In the genomic region with DNA sequence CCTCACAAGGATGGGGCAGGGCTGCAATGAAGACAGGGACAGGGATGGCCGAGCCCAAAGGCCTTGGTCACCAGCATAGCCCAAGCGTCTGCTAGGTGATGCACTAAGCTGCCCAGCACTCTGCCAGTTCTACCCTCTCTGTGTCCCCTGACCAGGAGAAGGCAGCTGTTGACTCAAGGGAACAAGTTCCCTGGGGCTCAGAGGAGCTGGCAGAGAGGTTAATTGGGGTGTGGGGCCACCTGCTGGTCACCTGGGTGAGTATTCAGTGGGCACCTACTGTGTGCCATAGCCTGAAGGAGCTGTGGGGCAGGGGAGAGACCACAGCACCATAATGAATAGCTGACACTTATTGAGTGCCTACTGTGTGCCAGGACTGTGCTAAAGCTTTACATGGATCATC, we compare ENCODE assay signal across 1 cellular context.
TF ChIP-seq lines count a peak whose summit lies in the region.

No MANE protein-coding gene starts in this region.

TF ChIP-seq in GM12878, 131 proteins besides CTCF, POLR2A, EP300 and RAD21:
- TF ChIP-seq TCF7 (IDR thresholded peaks at IDR 0.05; ENCODE audit: borderline replicate concordance) = no peak
- TF ChIP-seq, protein P1, sequence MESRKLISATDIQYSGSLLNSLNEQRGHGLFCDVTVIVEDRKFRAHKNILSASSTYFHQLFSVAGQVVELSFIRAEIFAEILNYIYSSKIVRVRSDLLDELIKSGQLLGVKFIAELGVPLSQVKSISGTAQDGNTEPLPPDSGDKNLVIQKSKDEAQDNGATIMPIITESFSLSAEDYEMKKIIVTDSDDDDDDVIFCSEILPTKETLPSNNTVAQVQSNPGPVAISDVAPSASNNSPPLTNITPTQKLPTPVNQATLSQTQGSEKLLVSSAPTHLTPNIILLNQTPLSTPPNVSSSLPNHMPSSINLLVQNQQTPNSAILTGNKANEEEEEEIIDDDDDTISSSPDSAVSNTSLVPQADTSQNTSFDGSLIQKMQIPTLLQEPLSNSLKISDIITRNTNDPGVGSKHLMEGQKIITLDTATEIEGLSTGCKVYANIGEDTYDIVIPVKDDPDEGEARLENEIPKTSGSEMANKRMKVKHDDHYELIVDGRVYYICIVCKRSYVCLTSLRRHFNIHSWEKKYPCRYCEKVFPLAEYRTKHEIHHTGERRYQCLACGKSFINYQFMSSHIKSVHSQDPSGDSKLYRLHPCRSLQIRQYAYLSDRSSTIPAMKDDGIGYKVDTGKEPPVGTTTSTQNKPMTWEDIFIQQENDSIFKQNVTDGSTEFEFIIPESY (IDR thresholded peaks at IDR 0.05) = no peak
- no peak for TF ChIP-seq RAD51 (IDR thresholded peaks at IDR 0.05)
- no peak for TF ChIP-seq SRF (IDR thresholded peaks at IDR 0.05; ENCODE audit: low read depth in 2 of 2, low read length in 2 of 2)
- TF ChIP-seq ZNF274 (IDR thresholded peaks at IDR 0.05; ENCODE audit: insufficient read depth, insufficient read length) = no peak
- no peak for TF ChIP-seq CBX3 (IDR thresholded peaks at IDR 0.05; ENCODE audit: borderline replicate concordance, low read depth)
- no peak for TF ChIP-seq NFXL1 (IDR thresholded peaks at IDR 0.05; ENCODE audit: borderline replicate concordance)
- TF ChIP-seq DPF2 (IDR thresholded peaks at IDR 0.05) = peak; percentile 89
- no peak for TF ChIP-seq EGR1 (IDR thresholded peaks at IDR 0.05; ENCODE audit: borderline replicate concordance in 1 of 2, low read depth in 2 of 2, low read length in 2 of 2)
- TF ChIP-seq RUNX3 (IDR thresholded peaks at IDR 0.05; ENCODE audit: low read length) = no peak
- no peak for TF ChIP-seq MYC (IDR thresholded peaks at IDR 0.05; ENCODE audit: insufficient read depth, insufficient read length, insufficient replicate concordance, low read length, severe bottlenecking)
- peak; percentile 66 for TF ChIP-seq SMC3 (IDR thresholded peaks at IDR 0.05; ENCODE audit: borderline replicate concordance, low read length)
- no peak for TF ChIP-seq TCF12 (IDR thresholded peaks at IDR 0.05; ENCODE audit: low read depth, low read length)
- no peak for TF ChIP-seq NRF1 (conservative IDR thresholded peaks at IDR 0.05; ENCODE audit: low read depth, low read length)
- TF ChIP-seq LARP7 (IDR thresholded peaks at IDR 0.05) = no peak
- no peak for TF ChIP-seq YY1 (IDR thresholded peaks at IDR 0.05; ENCODE audit: low read depth, low read length)
- TF ChIP-seq BHLHE40 (IDR thresholded peaks at IDR 0.05; ENCODE audit: borderline replicate concordance in 1 of 2, low read depth in 2 of 2, low read length in 1 of 2) = no peak
